1 cellular context compared by ENCODE assay signal in the genomic region with DNA sequence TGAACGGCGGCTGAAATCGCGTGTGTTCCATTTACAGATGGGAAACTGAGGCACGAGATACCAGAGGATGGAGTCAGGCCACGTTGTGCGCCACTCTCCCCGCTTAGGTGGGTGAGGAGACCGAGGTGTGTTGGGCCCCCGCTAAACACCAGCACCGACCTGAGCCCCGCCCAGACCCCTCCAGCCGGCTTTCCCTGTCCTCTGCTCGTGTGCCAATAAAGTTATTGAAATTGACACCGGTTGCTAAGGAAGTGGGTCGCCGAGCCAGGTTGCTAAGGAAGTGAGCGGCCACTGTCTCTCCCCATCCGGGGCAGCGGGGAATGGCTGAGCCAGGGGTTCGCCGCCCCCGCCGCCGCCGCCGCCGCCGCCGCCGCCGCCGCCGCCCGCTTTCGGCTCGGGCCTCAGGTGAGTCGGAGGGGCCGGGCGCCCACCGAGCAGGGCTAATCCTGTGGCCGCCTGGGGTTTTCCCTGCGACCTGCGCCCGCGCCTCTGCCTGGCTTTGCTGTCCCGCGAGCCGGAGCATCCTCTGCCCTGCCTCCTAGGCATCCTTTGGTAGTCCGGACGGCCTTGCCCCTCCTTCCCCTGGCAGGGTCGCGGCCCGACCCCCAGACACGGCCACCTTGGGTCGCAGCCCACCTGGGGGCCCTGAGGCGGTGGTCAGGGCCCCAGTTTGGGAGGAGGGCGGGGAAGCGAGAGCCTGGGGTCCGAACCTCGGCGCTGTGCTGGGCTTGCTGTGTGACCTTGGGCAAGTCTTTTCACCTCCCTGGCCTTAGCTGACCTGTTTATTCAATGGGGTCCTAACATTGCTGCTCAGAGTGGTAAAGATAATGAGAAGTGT.
TF ChIP-seq lines count a peak whose summit lies in the region.

A gene (plus strand): TSS at position 291 of the 838 bp plus-strand sequence. CDS start 32,127 bp downstream, outside the sequence.

TF ChIP-seq in HCT116, 20 proteins besides CTCF, POLR2A, EP300 and RAD21 (continued from another document):
- TF ChIP-seq POLR2AphosphoS5 (IDR thresholded peaks at IDR 0.05; ENCODE audit: low read depth, low read length) (peak; percentile 61), EZH2phosphoT487 (IDR thresholded peaks at IDR 0.05; ENCODE audit: borderline replicate concordance) (no peak), SP1 (IDR thresholded peaks at IDR 0.05; ENCODE audit: low read depth) (peak; percentile 35; the same call in 1 of the 2 replicates), SIN3A (IDR thresholded peaks at IDR 0.05; ENCODE audit: low read depth) (no peak; the same call in 1 of the 2 replicates), TCF7L2 (IDR thresholded peaks at IDR 0.05; ENCODE audit: borderline replicate concordance, extremely low read depth, insufficient read depth, insufficient read length) (no peak), ZFX (IDR thresholded peaks at IDR 0.05) (0 out of 2 replicates have a peak, but pooled peaks have one; percentile 23), FOSL1 (IDR thresholded peaks at IDR 0.05; ENCODE audit: low read depth) (no peak), CBX3 (IDR thresholded peaks at IDR 0.05; ENCODE audit: low read depth) (peak; percentile 55), JUND (IDR thresholded peaks at IDR 0.05) (no peak)
- TF ChIP-seq, protein P1, sequence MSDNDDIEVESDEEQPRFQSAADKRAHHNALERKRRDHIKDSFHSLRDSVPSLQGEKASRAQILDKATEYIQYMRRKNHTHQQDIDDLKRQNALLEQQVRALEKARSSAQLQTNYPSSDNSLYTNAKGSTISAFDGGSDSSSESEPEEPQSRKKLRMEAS (IDR thresholded peaks at IDR 0.05) = no peak
